ENCODE assay signal across 1 cellular context in genomic region chr18:25042641-25043051, GRCh38.
TF ChIP-seq lines count a peak whose summit lies in the region.

No MANE protein-coding gene starts in this region.

TF ChIP-seq in HepG2, 621 proteins besides CTCF, POLR2A, EP300 and RAD21 (continued from another document):
- no peak for TF ChIP-seq IKZF5 (CRISPR knock-in tag; IDR thresholded peaks at IDR 0.05)
- TF ChIP-seq RXRB (CRISPR knock-in tag; IDR thresholded peaks at IDR 0.05; ENCODE audit: borderline replicate concordance), result no peak
TF ChIP-seq in HepG2: peak in this region for 0.
